18 cellular contexts compared by ENCODE assay signal in genomic region chr2:120104002-120104467, GRCh38.
A peak's percentile ranks its signal among the peaks of the same experiment; 100 is the strongest.
DNase-seq lines count a peak whose midpoint lies in the region; ATAC-seq and TF ChIP-seq lines count a peak whose summit lies in the region.
"Had no signal": no experiment of that assay in that cellular context is flagged by ENCODE, and none has a peak within 500 bp of the region (broad histone marks: within the 10 kb centered on the region; RNA-seq: fewer than 3 reads in every experiment).

No MANE protein-coding gene starts in this region.

- ATAC-seq in GM21825 (IDR thresholded peaks at IDR 0.05; ENCODE audit: unreplicated experiment), result no peak
- no peak for ATAC-seq in HG03025 (IDR thresholded peaks at IDR 0.05; ENCODE audit: low FRiP score, unreplicated experiment)
- ATAC-seq: pancreas; stimulated activated effector memory CD8-positive, alpha-beta T cell treated with anti-CD3 and anti-CD28 coated beads, Interleukin-12 subunit alpha, Interleukin-12 subunit beta, amount 100 ng/mL, for 72 hours had no signal

- in situ Hi-C loops in astrocyte of the cerebellum (cut with HindIII; ENCODE audit: low sequenced_read_pairs), result no loop called here

- TF ChIP-seq CTCF in AG09309 (IDR thresholded peaks at IDR 0.05; ENCODE audit: control insufficient read depth, insufficient read depth, low read depth, low read length, missing control alignments) (no peak), astrocyte of the cerebellum (IDR thresholded peaks at IDR 0.05; ENCODE audit: low read depth, low read length, missing control alignments) (no peak), colonic mucosa (IDR thresholded peaks at IDR 0.05) (no peak)

- no peak overlapping the region for H3K9ac ChIP-seq in colonic mucosa (ENCODE audit: low read depth in 2 of 2, low read length in 2 of 2)

- H3K36me3 ChIP-seq in colonic mucosa, result no peaks in the 10 kb centered on the region

- peaks cover 3% of the 10 kb centered on the region for H3K4me1 ChIP-seq in colonic mucosa

- no peak overlapping the region for H3K27ac ChIP-seq in colonic mucosa
- H3K27ac ChIP-seq: pancreas, vagina had no signal

- H3K4me3 ChIP-seq in AG09309 (ENCODE audit: control insufficient read depth, low read depth, low read length) (no peak overlapping the region), astrocyte of the cerebellum (ENCODE audit: low read depth, low read length) (no peak overlapping the region), colonic mucosa (no peak overlapping the region)
- H3K4me3 ChIP-seq: lung, pancreas, vagina had no signal

- no peaks in the 10 kb centered on the region for H3K27me3 ChIP-seq in colonic mucosa
- H3K27me3 ChIP-seq: pancreas, vagina had no signal

- H3K9me3 ChIP-seq in colonic mucosa, result no peaks in the 10 kb centered on the region
- H3K9me3 ChIP-seq: pancreas, vagina had no signal

- intact Hi-C loops in colonic mucosa (cut with DNase I), result no loop called here

- DNase-seq in AG09309 (ENCODE audit: low read depth) (peak; percentile 28), HK-2 (ENCODE audit: unreplicated experiment) (peak; percentile 3), astrocyte of the cerebellum (ENCODE audit: low read depth) (peak; percentile 64), iris pigment epithelial cell (ENCODE audit: low read depth) (peak; percentile 94), HUDEP-2 (lab: John Stamatoyannopoulos, UW; ENCODE audit: unreplicated experiment in 76 of 76) (no peak), colonic mucosa (no peak)
- DNase-seq: activated CD4-positive, alpha-beta T cell treated with anti-CD3 and anti-CD28 coated beads, Interleukin-2, amount 10 ng/mL, durations not matched to agents 7 days and 5 days; C1 segment of cervical spinal cord; head of caudate nucleus; NCI-H1930; NK-92 treated with Interleukin-12 subunit alpha and Interleukin-12 subunit beta, amount 100 ng/mL, for 24 hours; pancreas; stimulated activated CD4-positive, alpha-beta T cell treated with anti-CD3 and anti-CD28 coated beads, Interleukin-2, amount 100 ng/mL, for 24 hours had no signal

Comparison
In these comparisons a context has a peak if more than half of its experiments do, and no peak if none do; other contexts are left out.
1. DNase-seq: peak in AG09309 (single experiment), HK-2 (single experiment), astrocyte of the cerebellum (single experiment) and iris pigment epithelial cell (single experiment); none in HUDEP-2 (0 of 76) and colonic mucosa (single experiment).